Comparison of ENCODE assay signal across 22 cellular contexts in genomic region chr10:12907651-12908050, GRCh38.
DNase-seq lines count a peak whose midpoint lies in the region; ATAC-seq, FAIRE-seq and TF ChIP-seq lines count a peak whose summit lies in the region.
"Had no signal": no experiment of that assay in that cellular context is flagged by ENCODE, and none has a peak within 500 bp of the region (broad histone marks: within the 10 kb centered on the region; RNA-seq: fewer than 3 reads in every experiment).

No MANE protein-coding gene starts in this region.

- CTCF ChIA-PET in HEK293 (lab: Yijun Ruan, JAX), result interaction anchor here (0.6 kb wide), 1 partner anchor 693 kb away, joined by 4 read pairs; no protein-coding TSS in a partner anchor

- H3K27me3 Mint-ChIP-seq in activated CD4-positive, alpha-beta T cell treated with anti-CD3 and anti-CD28 coated beads, Interleukin-2, amount 10 ng/mL, durations not matched to agents 24 days and 14 days, result peaks cover 3% of the 10 kb centered on the region

- DNase-seq in adipocyte (ENCODE audit: low read depth) (peak; percentile 15), fibroblast of pulmonary artery (ENCODE audit: low read depth) (peak; percentile 28), smooth muscle cell of the brain vasculature (ENCODE audit: low read depth, low spot score) (peak; percentile 63), GM19239 (ENCODE audit: insufficient read length, low spot score) (no peak), NCI-H510A treated with DMSO at 0.1 percent for 48 hours (lab: John Stamatoyannopoulos, UW) (no peak)
- DNase-seq in activated CD4-positive, alpha-beta T cell treated with anti-CD3 and anti-CD28 coated beads, Interleukin-2, amount 10 ng/mL, durations not matched to agents 24 days and 14 days, result no peak
- DNase-seq: activated CD4-positive, alpha-beta memory T cell treated with anti-CD3 and anti-CD28 coated beads, Interleukin-2, amount 10 ng/mL, durations not matched to agents 7 days and 5 days; activated T-cell treated with anti-CD3 and anti-CD28 coated beads, Interleukin-2, amount 50 U/mL, for 24 hours; effector memory CD4-positive, alpha-beta T cell; H7; KBM-7; NCI-H2029 treated with DMSO at 0.1 percent for 48 hours; PC-9; T-helper 2 cell; thyroid gland had no signal

- H3K9me3 ChIP-seq in HEK293 (ENCODE audit: control insufficient read depth, insufficient read depth, low read depth, low read length) (no peaks in the 10 kb centered on the region), adipocyte (ENCODE audit: control insufficient read depth, low read length) (no peaks in the 10 kb centered on the region)
- H3K9me3 ChIP-seq: SJSA1, thyroid gland had no signal

- H3K4me1 ChIP-seq in HEK293 (ENCODE audit: control insufficient read depth, insufficient read depth, low read length), result no peaks in the 10 kb centered on the region
- peaks cover 11% of the 10 kb centered on the region for H3K4me1 ChIP-seq in adipocyte (ENCODE audit: control insufficient read depth, insufficient read depth, low read length)
- H3K4me1 ChIP-seq: SJSA1, thyroid gland had no signal

- POLR2A ChIA-PET in HEK293 (lab: Yijun Ruan, JAX), result interaction anchor here (0.5 to 0.9 kb wide), 3 partner anchors 36 to 712 kb away, joined by 3 to 4 read pairs (median 4); partner anchors contain the start of genes CDC123 and NUDT5

- no peak for ATAC-seq in HG02763 (IDR thresholded peaks at IDR 0.05; ENCODE audit: unreplicated experiment)
- ATAC-seq: WTC11 had no signal

- intact Hi-C loops in activated CD4-positive, alpha-beta T cell treated with anti-CD3 and anti-CD28 coated beads, Interleukin-2, amount 10 ng/mL, durations not matched to agents 24 days and 14 days (cut with micrococcal nuclease), result no loop called here

- peaks cover 6% of the 10 kb centered on the region for H3K9me3 Mint-ChIP-seq in activated CD4-positive, alpha-beta T cell treated with anti-CD3 and anti-CD28 coated beads, Interleukin-2, amount 10 ng/mL, durations not matched to agents 24 days and 14 days

- no peak overlapping the region for H3K4me3 ChIP-seq in HEK293 (ENCODE audit: low read depth, low read length)
- no peak overlapping the region for H3K4me3 ChIP-seq in adipocyte (ENCODE audit: low read length)
- no peak overlapping the region for H3K4me3 ChIP-seq in fibroblast of pulmonary artery (replicated peaks; ENCODE audit: low read depth, low read length)
- H3K4me3 ChIP-seq: cardiac muscle cell, PC-9, SJSA1, thyroid gland had no signal

- no peaks in the 10 kb centered on the region for H3K4me1 Mint-ChIP-seq in activated CD4-positive, alpha-beta T cell treated with anti-CD3 and anti-CD28 coated beads, Interleukin-2, amount 10 ng/mL, durations not matched to agents 24 days and 14 days
- H3K4me1 Mint-ChIP-seq: activated CD4-positive, alpha-beta memory T cell treated with anti-CD3 and anti-CD28 coated beads, Interleukin-2, amount 10 ng/mL, durations not matched to agents 7 days and 5 days; activated naive CD4-positive, alpha-beta T cell treated with anti-CD3 and anti-CD28 coated beads, Interleukin-2, amount 50 U/mL, for 24 hours had no signal

- no peaks in the 10 kb centered on the region for H3K27me3 ChIP-seq in adipocyte (replicated peaks; ENCODE audit: control insufficient read depth, insufficient read depth, low read length)
- H3K27me3 ChIP-seq: cardiac muscle cell, SJSA1, thyroid gland had no signal

- no peak for FAIRE-seq in GM19239 (lab: Jason Lieb, UNC)

- no peak overlapping the region for H3K27ac ChIP-seq in HEK293 (ENCODE audit: extremely low read depth, low read depth, low read length)
- H3K27ac ChIP-seq: cardiac muscle cell, HL-60, PC-9, SJSA1 had no signal

- no peak overlapping the region for H3K9ac ChIP-seq in adipocyte (ENCODE audit: low read length)

- H3K36me3 ChIP-seq in HEK293 (ENCODE audit: control insufficient read depth in 2 of 2, insufficient read depth in 1 of 2, low read length in 2 of 2), result no peaks in the 10 kb centered on the region
- no peaks in the 10 kb centered on the region for H3K36me3 ChIP-seq in adipocyte (ENCODE audit: control insufficient read depth, insufficient read depth, low read length, severe bottlenecking)
- H3K36me3 ChIP-seq: cardiac muscle cell, SJSA1, thyroid gland had no signal

- no peak overlapping the region for H3K4me3 Mint-ChIP-seq in activated CD4-positive, alpha-beta T cell treated with anti-CD3 and anti-CD28 coated beads, Interleukin-2, amount 10 ng/mL, durations not matched to agents 24 days and 14 days
- H3K4me3 Mint-ChIP-seq: activated CD4-positive, alpha-beta memory T cell treated with anti-CD3 and anti-CD28 coated beads, Interleukin-2, amount 10 ng/mL, durations not matched to agents 7 days and 5 days; activated naive CD4-positive, alpha-beta T cell treated with anti-CD3 and anti-CD28 coated beads, Interleukin-2, amount 50 U/mL, for 24 hours; activated T-cell treated with anti-CD3 and anti-CD28 coated beads, Interleukin-2, amount 50 U/mL, for 24 hours; WTC11 had no signal

- H3K27ac Mint-ChIP-seq in activated CD4-positive, alpha-beta T cell treated with anti-CD3 and anti-CD28 coated beads, Interleukin-2, amount 10 ng/mL, durations not matched to agents 24 days and 14 days, result no peak overlapping the region
- H3K27ac Mint-ChIP-seq: activated CD4-positive, alpha-beta memory T cell treated with anti-CD3 and anti-CD28 coated beads, Interleukin-2, amount 10 ng/mL, durations not matched to agents 7 days and 5 days; activated T-cell treated with anti-CD3 and anti-CD28 coated beads, Interleukin-2, amount 50 U/mL, for 24 hours; WTC11 had no signal

- no peak for TF ChIP-seq CTCF in HEK293 (tag by site-specific recombination; IDR thresholded peaks at IDR 0.05)
- TF ChIP-seq CTCF in fibroblast of pulmonary artery (IDR thresholded peaks at IDR 0.05; ENCODE audit: low read length, missing control alignments), result no peak

- H3K36me3 Mint-ChIP-seq in activated CD4-positive, alpha-beta T cell treated with anti-CD3 and anti-CD28 coated beads, Interleukin-2, amount 10 ng/mL, durations not matched to agents 24 days and 14 days (ENCODE audit: low read depth), result no peaks in the 10 kb centered on the region
- H3K36me3 Mint-ChIP-seq: activated naive CD4-positive, alpha-beta T cell treated with anti-CD3 and anti-CD28 coated beads, Interleukin-2, amount 50 U/mL, for 24 hours; WTC11 had no signal

TF ChIP-seq in HEK293, 187 proteins besides CTCF, POLR2A, EP300 and RAD21:
- TF ChIP-seq, protein P1, sequence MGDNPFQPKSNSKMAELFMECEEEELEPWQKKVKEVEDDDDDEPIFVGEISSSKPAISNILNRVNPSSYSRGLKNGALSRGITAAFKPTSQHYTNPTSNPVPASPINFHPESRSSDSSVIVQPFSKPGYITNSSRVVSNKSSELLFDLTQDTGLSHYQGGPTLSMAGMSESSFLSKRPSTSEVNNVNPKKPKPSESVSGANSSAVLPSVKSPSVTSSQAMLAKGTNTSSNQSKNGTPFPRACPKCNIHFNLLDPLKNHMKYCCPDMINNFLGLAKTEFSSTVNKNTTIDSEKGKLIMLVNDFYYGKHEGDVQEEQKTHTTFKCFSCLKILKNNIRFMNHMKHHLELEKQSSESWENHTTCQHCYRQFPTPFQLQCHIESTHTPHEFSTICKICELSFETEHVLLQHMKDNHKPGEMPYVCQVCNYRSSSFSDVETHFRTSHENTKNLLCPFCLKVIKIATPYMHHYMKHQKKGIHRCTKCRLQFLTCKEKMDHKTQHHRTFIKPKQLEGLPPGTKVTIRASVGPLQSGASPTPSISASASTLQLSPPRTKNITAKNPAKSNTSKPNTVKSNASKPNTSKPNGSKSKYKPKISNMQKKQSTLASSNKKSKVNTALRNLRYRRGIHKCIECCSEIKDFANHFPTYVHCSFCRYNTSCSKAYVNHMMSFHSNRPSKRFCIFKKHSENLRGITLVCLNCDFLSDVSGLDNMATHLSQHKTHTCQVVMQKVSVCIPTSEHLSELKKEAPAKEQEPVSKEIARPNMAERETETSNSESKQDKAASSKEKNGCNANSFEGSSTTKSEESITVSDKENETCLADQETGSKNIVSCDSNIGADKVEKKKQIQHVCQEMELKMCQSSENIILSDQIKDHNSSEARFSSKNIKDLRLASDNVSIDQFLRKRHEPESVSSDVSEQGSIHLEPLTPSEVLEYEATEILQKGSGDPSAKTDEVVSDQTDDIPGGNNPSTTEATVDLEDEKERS (tag by site-specific recombination; IDR thresholded peaks at IDR 0.05), result no peak
- TF ChIP-seq ZBTB20 (tag by site-specific recombination; IDR thresholded peaks at IDR 0.05) (no peak), ZNF155 (tag by site-specific recombination; IDR thresholded peaks at IDR 0.05) (no peak), BCL11B (tag by site-specific recombination; IDR thresholded peaks at IDR 0.05; ENCODE audit: low read depth) (no peak)
- TF ChIP-seq, protein P2, sequence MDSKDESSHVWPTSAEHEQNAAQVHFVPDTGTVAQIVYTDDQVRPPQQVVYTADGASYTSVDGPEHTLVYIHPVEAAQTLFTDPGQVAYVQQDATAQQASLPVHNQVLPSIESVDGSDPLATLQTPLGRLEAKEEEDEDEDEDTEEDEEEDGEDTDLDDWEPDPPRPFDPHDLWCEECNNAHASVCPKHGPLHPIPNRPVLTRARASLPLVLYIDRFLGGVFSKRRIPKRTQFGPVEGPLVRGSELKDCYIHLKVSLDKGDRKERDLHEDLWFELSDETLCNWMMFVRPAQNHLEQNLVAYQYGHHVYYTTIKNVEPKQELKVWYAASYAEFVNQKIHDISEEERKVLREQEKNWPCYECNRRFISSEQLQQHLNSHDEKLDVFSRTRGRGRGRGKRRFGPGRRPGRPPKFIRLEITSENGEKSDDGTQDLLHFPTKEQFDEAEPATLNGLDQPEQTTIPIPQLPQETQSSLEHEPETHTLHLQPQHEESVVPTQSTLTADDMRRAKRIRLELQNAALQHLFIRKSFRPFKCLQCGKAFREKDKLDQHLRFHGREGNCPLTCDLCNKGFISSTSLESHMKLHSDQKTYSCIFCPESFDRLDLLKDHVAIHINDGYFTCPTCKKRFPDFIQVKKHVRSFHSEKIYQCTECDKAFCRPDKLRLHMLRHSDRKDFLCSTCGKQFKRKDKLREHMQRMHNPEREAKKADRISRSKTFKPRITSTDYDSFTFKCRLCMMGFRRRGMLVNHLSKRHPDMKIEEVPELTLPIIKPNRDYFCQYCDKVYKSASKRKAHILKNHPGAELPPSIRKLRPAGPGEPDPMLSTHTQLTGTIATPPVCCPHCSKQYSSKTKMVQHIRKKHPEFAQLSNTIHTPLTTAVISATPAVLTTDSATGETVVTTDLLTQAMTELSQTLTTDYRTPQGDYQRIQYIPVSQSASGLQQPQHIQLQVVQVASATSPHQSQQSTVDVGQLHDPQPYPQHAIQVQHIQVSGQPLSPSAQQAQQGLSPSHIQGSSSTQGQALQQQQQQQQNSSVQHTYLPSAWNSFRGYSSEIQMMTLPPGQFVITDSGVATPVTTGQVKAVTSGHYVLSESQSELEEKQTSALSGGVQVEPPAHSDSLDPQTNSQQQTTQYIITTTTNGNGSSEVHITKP (tag by site-specific recombination; IDR thresholded peaks at IDR 0.05), result peak; percentile 54

Comparison
In these comparisons a context has a peak if more than half of its experiments do, and no peak if none do; other contexts are left out.
1. DNase-seq: peak in adipocyte (single experiment), fibroblast of pulmonary artery (single experiment) and smooth muscle cell of the brain vasculature (single experiment); none in GM19239 (single experiment), NCI-H510A treated with DMSO at 0.1 percent for 48 hours (single experiment) and activated CD4-positive, alpha-beta T cell treated with anti-CD3 and anti-CD28 coated beads, Interleukin-2, amount 10 ng/mL, durations not matched to agents 24 days and 14 days (single experiment).